In genomic region chr1:23177438-23178380, GRCh38 we compare ENCODE assay signal across 8 cellular contexts. TPM values are rescaled to one million over a fixed set of nuclear protein-coding genes. Genes with fewer than 3 reads are reported as not detected.
DNase-seq lines count a peak whose midpoint lies in the region; ATAC-seq and TF ChIP-seq lines count a peak whose summit lies in the region.

No MANE protein-coding gene starts in this region.

- H3K9me3 ChIP-seq in HEK293 (ENCODE audit: control insufficient read depth, insufficient read depth, low read depth, low read length) (no peaks in the 10 kb centered on the region), duodenal mucosa (ENCODE audit: control insufficient read depth in 1 of 2, low read length in 2 of 2) (no peaks in the 10 kb centered on the region), lower lobe of right lung (no peaks in the 10 kb centered on the region)

- peak; percentile 8; the same call in 1 of the 2 replicates for TF ChIP-seq CTCF in HEK293 (tag by site-specific recombination; IDR thresholded peaks at IDR 0.05)
- no peak for TF ChIP-seq CTCF in lower lobe of right lung (IDR thresholded peaks at IDR 0.05)

- POLR2A ChIA-PET in HEK293 (lab: Yijun Ruan, JAX) = interaction anchor here (1.0 to 3.0 kb wide), 5 partner anchors 9 to 186 kb away, joined by 3 to 15 read pairs (median 4); partner anchors contain the start of genes KDM1A and LUZP1
- POLR2A ChIA-PET in activated CD4-positive, alpha-beta memory T cell treated with anti-CD3 and anti-CD28 coated beads, Interleukin-2, amount 10 ng/mL, durations not matched to agents 7 days and 5 days (lab: Charles Lee) = interaction anchor here (0.6 to 1.9 kb wide), 5 partner anchors 10 to 568 kb away, joined by 4 to 7 read pairs (median 4); no protein-coding TSS in a partner anchor

- no peaks in the 10 kb centered on the region for H3K4me1 ChIP-seq in HEK293 (ENCODE audit: control insufficient read depth, insufficient read depth, low read length)
- peaks cover 27% of the 10 kb centered on the region in 2 donors for H3K4me1 ChIP-seq in duodenal mucosa (ENCODE audit: control insufficient read depth in 1 of 2, insufficient read depth in 2 of 2, low read length in 2 of 2)
- H3K4me1 ChIP-seq in lower lobe of right lung = peaks cover 24% of the 10 kb centered on the region

- peak overlapping the region; percentile 45 for H3K27ac ChIP-seq in HEK293 (ENCODE audit: extremely low read depth, low read depth, low read length)
- peak overlapping the region; percentile 57 for H3K27ac ChIP-seq in duodenal mucosa (ENCODE audit: low read depth, low read length)
- peak overlapping the region; percentile 84 for H3K27ac ChIP-seq in lower lobe of right lung

- CTCF ChIA-PET in HEK293 (lab: Yijun Ruan, JAX) = interaction anchor here (0.6 to 3.4 kb wide), 9 partner anchors 39 to 354 kb away, joined by 3 to 45 read pairs (median 3); partner anchors contain the start of gene HTR1D
- CTCF ChIA-PET in activated CD4-positive, alpha-beta memory T cell treated with anti-CD3 and anti-CD28 coated beads, Interleukin-2, amount 10 ng/mL, durations not matched to agents 7 days and 5 days (lab: Charles Lee) = interaction anchor here (1.2 to 14.5 kb wide), 5 partner anchors 10 to 77 kb away, joined by 3 to 393 read pairs (median 5); no protein-coding TSS in a partner anchor

- H3K27me3 Mint-ChIP-seq in activated CD4-positive, alpha-beta memory T cell treated with anti-CD3 and anti-CD28 coated beads, Interleukin-2, amount 10 ng/mL, durations not matched to agents 7 days and 5 days = peaks cover 31% of the 10 kb centered on the region

- H3K4me3 ChIP-seq in HEK293 (ENCODE audit: low read depth, low read length) = peak overlapping the region; percentile 47
- peak overlapping the region; percentile 62 to 82 for H3K4me3 ChIP-seq in duodenal mucosa (ENCODE audit: low read depth in 1 of 2, low read length in 2 of 2)
- H3K4me3 ChIP-seq in lower lobe of right lung = peak overlapping the region; percentile 61

- H3K36me3 ChIP-seq in HEK293 (ENCODE audit: control insufficient read depth in 2 of 2, insufficient read depth in 1 of 2, low read length in 2 of 2) (no peaks in the 10 kb centered on the region), duodenal mucosa (ENCODE audit: control insufficient read depth in 1 of 2, insufficient read depth in 2 of 2, low read length in 2 of 2) (no peaks in the 10 kb centered on the region), lower lobe of right lung (no peaks in the 10 kb centered on the region)

- no peaks in the 10 kb centered on the region for H3K36me3 Mint-ChIP-seq in activated CD4-positive, alpha-beta memory T cell treated with anti-CD3 and anti-CD28 coated beads, Interleukin-2, amount 10 ng/mL, durations not matched to agents 7 days and 5 days (ENCODE audit: low read depth)

- H3K9ac ChIP-seq in duodenal mucosa (ENCODE audit: low read depth in 1 of 2, low read length in 2 of 2) = peak overlapping the region; percentile 59 to 85

- H3K4me3 Mint-ChIP-seq in activated CD4-positive, alpha-beta memory T cell treated with anti-CD3 and anti-CD28 coated beads, Interleukin-2, amount 10 ng/mL, durations not matched to agents 7 days and 5 days = peak overlapping the region; percentile 54

- DNase-seq in GF-D8 (lab: John Stamatoyannopoulos, UW) (peak; percentile 27), NCI-H2171 (lab: John Stamatoyannopoulos, UW) (peak; percentile 51), lower lobe of right lung (peak; percentile 80), LoVo (ENCODE audit: low spot score) (no peak)
- peak; percentile 59 for DNase-seq in activated CD4-positive, alpha-beta memory T cell treated with anti-CD3 and anti-CD28 coated beads, Interleukin-2, amount 10 ng/mL, durations not matched to agents 7 days and 5 days
- peak in 2 of 3 experiments; percentile 13 to 21 for DNase-seq in stimulated activated CD4-positive, alpha-beta T cell treated with anti-CD3 and anti-CD28 coated beads, TNF-alpha, amount 100 ng/mL, for 4 hours (ENCODE audit: low read depth in 3 of 3)

- no peak overlapping the region for H3K27ac Mint-ChIP-seq in activated CD4-positive, alpha-beta memory T cell treated with anti-CD3 and anti-CD28 coated beads, Interleukin-2, amount 10 ng/mL, durations not matched to agents 7 days and 5 days

- peak; percentile 92 to 93 for ATAC-seq in lower lobe of right lung

- peaks cover 21% of the 10 kb centered on the region for H3K4me1 Mint-ChIP-seq in activated CD4-positive, alpha-beta memory T cell treated with anti-CD3 and anti-CD28 coated beads, Interleukin-2, amount 10 ng/mL, durations not matched to agents 7 days and 5 days

- H3K9me3 Mint-ChIP-seq in activated CD4-positive, alpha-beta memory T cell treated with anti-CD3 and anti-CD28 coated beads, Interleukin-2, amount 10 ng/mL, durations not matched to agents 7 days and 5 days = no peaks in the 10 kb centered on the region

- no peaks in the 10 kb centered on the region for H3K27me3 ChIP-seq in duodenal mucosa (ENCODE audit: control insufficient read depth in 1 of 2, insufficient read depth in 2 of 2, low read length in 2 of 2)
- H3K27me3 ChIP-seq in lower lobe of right lung (ENCODE audit: low read depth) = no peaks in the 10 kb centered on the region

- intact Hi-C loops in lower lobe of right lung (cut with DNase I) = no loop called here

TF ChIP-seq in HEK293, 187 proteins besides CTCF, POLR2A, EP300 and RAD21 (continues in another document):
- 0 out of 2 replicates have a peak, but pooled peaks have one; percentile 52 for TF ChIP-seq ZBTB17 (tag by site-specific recombination; IDR thresholded peaks at IDR 0.05)
- peak; percentile 33 for TF ChIP-seq ZNF629 (tag by site-specific recombination; IDR thresholded peaks at IDR 0.05)
- TF ChIP-seq ZNF692 (tag by site-specific recombination; IDR thresholded peaks at IDR 0.05) = peak; percentile 83
- TF ChIP-seq ZNF561 (tag by site-specific recombination; IDR thresholded peaks at IDR 0.05; ENCODE audit: borderline replicate concordance) = peak; percentile 97
- no peak for TF ChIP-seq PRDM6 (tag by site-specific recombination; IDR thresholded peaks at IDR 0.05)
- TF ChIP-seq KLF9 (tag by site-specific recombination; IDR thresholded peaks at IDR 0.05; ENCODE audit: low read depth) = 0 out of 2 replicates have a peak, but pooled peaks have one; percentile 24
- peak; percentile 58; the same call in 1 of the 2 replicates for TF ChIP-seq ZEB2 (tag by site-specific recombination; IDR thresholded peaks at IDR 0.05)
- TF ChIP-seq ZNF596 (tag by site-specific recombination; IDR thresholded peaks at IDR 0.05) = no peak
- TF ChIP-seq ZNF174 (tag by site-specific recombination; IDR thresholded peaks at IDR 0.05) = no peak
- TF ChIP-seq YY1 (tag by site-specific recombination; IDR thresholded peaks at IDR 0.05) = peak; percentile 59; the same call in 1 of the 2 replicates
- TF ChIP-seq OSR2 (tag by site-specific recombination; IDR thresholded peaks at IDR 0.05) = peak; percentile 7; the same call in 1 of the 2 replicates
- peak; percentile 72; the same call in 1 of the 2 replicates for TF ChIP-seq ZFP69B (tag by site-specific recombination; IDR thresholded peaks at IDR 0.05)
- TF ChIP-seq ZNF335 (tag by site-specific recombination; conservative IDR thresholded peaks at IDR 0.05) = peak; percentile 76
- TF ChIP-seq SCRT1 (tag by site-specific recombination; IDR thresholded peaks at IDR 0.05; ENCODE audit: borderline replicate concordance) = no peak

RNA-seq across cellular contexts. Expression of gene LUZP1, which starts 9.1 kb away (rescaled TPM):
- 10 to 100 TPM; 19.4 to 21.8 TPM for total RNA-seq in activated CD4-positive, alpha-beta memory T cell treated with anti-CD3 and anti-CD28 coated beads, Interleukin-2, amount 10 ng/mL, durations not matched to agents 7 days and 5 days
- 32.5 TPM for total RNA-seq in lower lobe of right lung

RNA-seq across cellular contexts. Expression of gene HTR1D, which starts 39.6 kb away (rescaled TPM):
- total RNA-seq in activated CD4-positive, alpha-beta memory T cell treated with anti-CD3 and anti-CD28 coated beads, Interleukin-2, amount 10 ng/mL, durations not matched to agents 7 days and 5 days = not detected
- 1.1 TPM for total RNA-seq in lower lobe of right lung
